8 cellular contexts compared by ENCODE assay signal in the genomic region with DNA sequence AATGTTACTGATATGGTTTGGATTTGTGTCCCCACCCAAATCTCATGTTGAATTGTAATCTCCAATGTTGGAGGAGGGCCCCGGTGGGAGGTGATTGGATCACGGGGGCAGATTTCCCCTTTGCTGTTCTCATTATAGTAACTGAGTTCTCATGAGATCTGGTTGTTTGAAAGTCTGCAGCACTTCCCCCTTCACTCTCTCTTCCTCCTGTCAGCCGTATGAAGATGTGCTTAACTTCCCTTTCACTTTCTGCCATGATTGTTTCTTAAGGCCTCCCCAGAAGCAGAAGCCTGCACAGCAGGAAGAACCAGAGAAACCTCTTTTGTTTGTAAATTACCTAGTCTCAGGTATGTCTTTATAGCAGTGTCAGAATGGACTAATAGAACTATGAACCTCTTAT. TPM values are rescaled to one million over a fixed set of nuclear protein-coding genes. Genes with fewer than 3 reads are reported as not detected.
DNase-seq lines count a peak whose midpoint lies in the region; ATAC-seq and TF ChIP-seq lines count a peak whose summit lies in the region.

No MANE protein-coding gene starts in this region.

- H3K27ac Mint-ChIP-seq in CD4-positive, alpha-beta T cell: peak overlapping the region; percentile 82
- peak overlapping the region in 1 of 2 donors; percentile 72 for H3K27ac Mint-ChIP-seq in activated naive CD4-positive, alpha-beta T cell treated with anti-CD3 and anti-CD28 coated beads, Interleukin-2, amount 50 U/mL, for 72 hours

- 57 to 80% methylated on average over 3 of the region's 3 CpGs for WGBS in transverse colon (ENCODE audit: low coverage in 1 of 2), 2 donors

- in situ Hi-C loops in transverse colon (cut with MboI; ENCODE audit: low pct_ligation_motif_present in 1 of 4, low pct_unique_long_range_greater_than_20kb in 1 of 4, low sequenced_read_pairs in 3 of 4): no loop called here

- ATAC-seq in CD4-positive, alpha-beta T cell (ENCODE audit: poor library complexity): peak; percentile 76
- ATAC-seq in HG03175 (IDR thresholded peaks at IDR 0.05; ENCODE audit: unreplicated experiment): peak; percentile 75
- ATAC-seq in activated naive CD4-positive, alpha-beta T cell treated with anti-CD3 and anti-CD28 coated beads, Interleukin-2, amount 50 U/mL, for 72 hours: peak; percentile 26 to 60

- H3K27ac ChIP-seq in CD4-positive, alpha-beta T cell (ENCODE audit: low read depth, low read length): no peak overlapping the region
- H3K27ac ChIP-seq in transverse colon: no peak overlapping the region

- H3K27me3 Mint-ChIP-seq in CD4-positive, alpha-beta T cell: no peaks in the 10 kb centered on the region

- peaks cover 0 to 6% (median 0%) of the 10 kb centered on the region in 4 donors for H3K4me1 ChIP-seq in transverse colon

- no peak for TF ChIP-seq EP300 in transverse colon (IDR thresholded peaks at IDR 0.05; ENCODE audit: low read depth)

- H3K9me3 ChIP-seq in CD4-positive, alpha-beta T cell (ENCODE audit: control insufficient read depth, low read length): no peaks in the 10 kb centered on the region
- H3K9me3 ChIP-seq in transverse colon: no peaks in the 10 kb centered on the region

- no peak overlapping the region for H3K4me3 ChIP-seq in transverse colon

- peaks cover 33% of the 10 kb centered on the region for H3K36me3 Mint-ChIP-seq in CD4-positive, alpha-beta T cell (ENCODE audit: low read depth)
- H3K36me3 Mint-ChIP-seq in activated naive CD4-positive, alpha-beta T cell treated with anti-CD3 and anti-CD28 coated beads, Interleukin-2, amount 50 U/mL, for 72 hours: peaks cover 6 to 25% of the 10 kb centered on the region in 2 donors

- CTCF ChIA-PET in CD4-positive, alpha-beta T cell (lab: Charles Lee): no interaction called here

- H3K27me3 ChIP-seq in CD4-positive, alpha-beta T cell (ENCODE audit: control insufficient read depth, insufficient read depth, low read length): no peaks in the 10 kb centered on the region
- no peaks in the 10 kb centered on the region for H3K27me3 ChIP-seq in transverse colon

- peak in 1 of 10 experiments; percentile 2 for DNase-seq in CD4-positive, alpha-beta T cell
- DNase-seq in GM19240 (ENCODE audit: insufficient read length, low spot score) (peak; percentile 23), OCI-M2 (lab: John Stamatoyannopoulos, UW; ENCODE audit: unreplicated experiment) (no peak), dermis blood vessel endothelial cell (no peak), transverse colon (no peak)
- DNase-seq in activated naive CD4-positive, alpha-beta T cell treated with anti-CD3 and anti-CD28 coated beads, Interleukin-2, amount 50 U/mL, for 72 hours (ENCODE audit: low spot score in 2 of 2): no peak
- DNase-seq in activated CD8-positive, alpha-beta memory T cell treated with anti-CD3 and anti-CD28 coated beads for 24 hours: no peak

- POLR2A ChIA-PET in CD4-positive, alpha-beta T cell (lab: Charles Lee): interaction anchor here (1.0 kb wide), 1 partner anchor 28 kb away, joined by 3 read pairs; a partner anchor contains a TSS

- peaks cover 66% of the 10 kb centered on the region for H3K4me1 Mint-ChIP-seq in CD4-positive, alpha-beta T cell (ENCODE audit: low read depth)

- TF ChIP-seq CTCF in CD4-positive, alpha-beta T cell (IDR thresholded peaks at IDR 0.05): no peak
- no peak for TF ChIP-seq CTCF in transverse colon (IDR thresholded peaks at IDR 0.05)

- peaks cover 4% of the 10 kb centered on the region for H3K9me3 Mint-ChIP-seq in CD4-positive, alpha-beta T cell
- peaks cover 0 to 18% of the 10 kb centered on the region in 2 donors for H3K9me3 Mint-ChIP-seq in activated naive CD4-positive, alpha-beta T cell treated with anti-CD3 and anti-CD28 coated beads, Interleukin-2, amount 50 U/mL, for 72 hours

- intact Hi-C loops in CD4-positive, alpha-beta T cell (cut with DNase I, micrococcal nuclease): no loop called here
- intact Hi-C loops in transverse colon (cut with DNase I; ENCODE audit: low total_unique reads): no loop called here

- H3K36me3 ChIP-seq in transverse colon: no peaks in the 10 kb centered on the region

- H3K4me3 Mint-ChIP-seq in CD4-positive, alpha-beta T cell: peak overlapping the region; percentile 49

- TF ChIP-seq POLR2A in transverse colon (IDR thresholded peaks at IDR 0.05): no peak

RNA-seq across cellular contexts. Expression of a gene that starts 28.4 kb away (rescaled TPM):
- total RNA-seq in CD4-positive, alpha-beta T cell: 10 to 100 TPM; 42.6 to 45.0 TPM
- total RNA-seq in activated naive CD4-positive, alpha-beta T cell treated with anti-CD3 and anti-CD28 coated beads, Interleukin-2, amount 50 U/mL, for 72 hours: 10 to 100 TPM; 36.7 to 45.5 TPM
- 33.9 and 35.5 TPM in 2 replicates for total RNA-seq in dermis blood vessel endothelial cell
- total RNA-seq in transverse colon: 10 to 100 TPM; 35.4 to 53.7 (median 44.1) TPM
